Comparison of ENCODE assay signal across 16 cellular contexts in the genomic region with DNA sequence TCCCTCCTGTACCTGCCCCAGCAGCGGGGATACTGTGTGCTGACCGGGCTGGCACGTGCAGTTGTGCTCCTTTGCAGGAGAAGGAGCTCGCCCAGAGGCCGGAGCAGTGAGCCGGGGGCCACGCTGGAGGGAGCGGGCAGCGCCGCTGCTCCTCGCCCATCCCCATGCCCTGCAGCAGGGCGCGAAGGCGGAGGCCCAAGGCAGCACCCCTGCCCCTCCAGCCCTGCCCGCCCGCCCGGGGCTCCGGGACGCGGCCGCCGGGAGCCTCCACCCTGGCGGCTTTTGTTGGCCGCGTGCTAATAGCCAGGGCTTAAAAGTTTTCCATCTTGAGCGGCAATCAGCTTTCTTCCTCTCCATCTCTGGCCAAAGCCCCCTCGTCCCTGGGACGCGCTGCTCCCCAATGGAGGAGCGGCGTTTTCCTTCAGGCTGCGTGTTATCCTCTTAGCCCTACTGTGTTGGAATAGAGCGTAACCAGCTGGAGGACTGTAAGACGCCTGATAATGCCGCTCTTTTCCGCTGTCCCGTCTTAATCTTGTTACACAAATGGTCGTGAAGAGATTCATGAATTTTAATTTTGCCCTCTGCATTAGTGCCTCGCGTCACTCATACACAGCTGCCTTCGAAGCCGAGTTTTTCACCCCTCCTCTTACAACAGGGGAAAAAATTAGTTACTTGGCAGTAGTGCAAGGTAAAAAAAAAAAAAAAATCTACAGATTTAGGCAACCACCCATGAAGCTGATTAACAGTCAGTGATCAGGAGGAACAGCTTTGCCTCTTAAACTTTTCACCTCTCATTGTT.
DNase-seq lines count a peak whose midpoint lies in the region; ATAC-seq and TF ChIP-seq lines count a peak whose summit lies in the region.
"Had no signal": no experiment of that assay in that cellular context is flagged by ENCODE, and none has a peak within 500 bp of the region (broad histone marks: within the 10 kb centered on the region; RNA-seq: fewer than 3 reads in every experiment).

No MANE protein-coding gene starts in this region.

- H3K14ac ChIP-seq in IMR-90 (replicated peaks; ENCODE audit: low read depth, low read length): no peak overlapping the region

- TF ChIP-seq POLR2A in IMR-90 (IDR thresholded peaks at IDR 0.05; ENCODE audit: low read depth, low read length): no peak

- H2BK5ac ChIP-seq in IMR-90 (ENCODE audit: low read depth, low read length, poor library complexity, severe bottlenecking): no peak overlapping the region

- H3K4ac ChIP-seq in IMR-90 (ENCODE audit: low read depth, low read length): no peak overlapping the region

- peak overlapping the region; percentile 19; the same call in 1 of the 2 replicates for H3K4me2 ChIP-seq in IMR-90 (ENCODE audit: low read depth, low read length)
- no peak overlapping the region for H3K4me2 ChIP-seq in GM23248 (ENCODE audit: unreplicated experiment)

- DNase-seq in IMR-90: no peak
- DNase-seq in WERI-Rb-1: peak; percentile 90
- peak; percentile 80 for DNase-seq in retinal pigment epithelial cell (ENCODE audit: low read depth)
- no peak for DNase-seq in stimulated activated CD4-positive, alpha-beta T cell treated with anti-CD3 and anti-CD28 coated beads, Interleukin-1b, Interleukin-23, amount 100 ng/mL, for 48 hours
- DNase-seq in GM23248: no peak
- no peak for DNase-seq in NCI-H1694 treated with DMSO at 0.1 percent for 48 hours (lab: John Stamatoyannopoulos, UW)
- DNase-seq: activated CD4-positive, alpha-beta T cell treated with anti-CD3 and anti-CD28 coated beads, Interleukin-2, amount 10 ng/mL, durations not matched to agents 24 days and 14 days; activated T-cell treated with anti-CD3 and anti-CD28 coated beads, Interleukin-2, amount 50 U/mL, for 24 hours; adrenal gland; CD4-positive, alpha-beta memory T cell; kidney glomerular epithelial cell had no signal

- H3K4me1 ChIP-seq in IMR-90 (ENCODE audit: control insufficient read depth, insufficient read depth, low read length) (no peaks in the 10 kb centered on the region), iPS-18a (ENCODE audit: control insufficient read depth, low read depth, low read length) (peaks cover 34% of the 10 kb centered on the region), GM23248 (ENCODE audit: insufficient read depth) (no peaks in the 10 kb centered on the region)
- H3K4me1 ChIP-seq: adrenal gland had no signal

- no peak overlapping the region for H4K91ac ChIP-seq in IMR-90 (ENCODE audit: insufficient read depth, low read depth, low read length)

- POLR2A ChIA-PET in IMR-90 (lab: Charles Lee; ENCODE audit: unreplicated experiment): no interaction called here

- no peak for ATAC-seq in IMR-90 (ENCODE audit: low read depth)
- ATAC-seq in HG03432 (IDR thresholded peaks at IDR 0.05; ENCODE audit: unreplicated experiment): no peak
- ATAC-seq: HCT116; naive thymus-derived CD8-positive, alpha-beta T cell had no signal

- H2AK9ac ChIP-seq in IMR-90 (replicated peaks; ENCODE audit: low read depth, low read length, poor library complexity): no peak overlapping the region

- H3K4me3 ChIP-seq in IMR-90 (ENCODE audit: insufficient read depth, low read depth, low read length): no peak overlapping the region
- peak overlapping the region; percentile 34 for H3K4me3 ChIP-seq in WERI-Rb-1 (ENCODE audit: low read depth, low read length)
- H3K4me3 ChIP-seq in iPS-18a (ENCODE audit: low read length): peak overlapping the region; percentile 45
- peak overlapping the region; percentile 41 for H3K4me3 ChIP-seq in retinal pigment epithelial cell (ENCODE audit: low read length)
- H3K4me3 ChIP-seq in GM23248: no peak overlapping the region
- H3K4me3 ChIP-seq: adrenal gland, coronary artery had no signal

- 18% methylated on average over 5 of the region's 42 CpGs; no CpG with 5 or more reads in 1 of the 2 experiments for WGBS in IMR-90 (ENCODE audit: extremely low coverage in 2 of 2, insufficient read length in 1 of 2), 2 experiments
- WGBS in GM23248 (ENCODE audit: low coverage in 1 of 2, low lambda C conversion rate in 2 of 2, missing lambda C conversion rate in 2 of 2), 2 experiments: 63 to 81% methylated on average over 25 to 41 of the region's 42 CpGs

- TF ChIP-seq RAD21 in IMR-90 (IDR thresholded peaks at IDR 0.05; ENCODE audit: low read length): no peak

- H3K79me2 ChIP-seq in GM23248 (ENCODE audit: insufficient read depth): no peaks in the 10 kb centered on the region

- dilution Hi-C loops in IMR-90 (cut with HindIII; ENCODE audit: low sequenced_read_pairs, unreplicated experiment): no loop called here

- BruUV-seq in IMR-90 (replicated peaks; lab: Mats Ljungman, UMichigan): no TSS peak

- no peak overlapping the region for H4K5ac ChIP-seq in IMR-90 (ENCODE audit: low read depth, low read length)

- no peak overlapping the region for H3K23ac ChIP-seq in IMR-90 (ENCODE audit: low read depth, low read length)

- H3K18ac ChIP-seq in IMR-90 (ENCODE audit: low read depth, low read length): no peak overlapping the region

- H3K9me2 ChIP-seq in GM23248 (ENCODE audit: insufficient read depth): no peaks in the 10 kb centered on the region

- TF ChIP-seq CTCF in IMR-90 (conservative IDR thresholded peaks at IDR 0.05; ENCODE audit: low read depth, low read length): no peak
- TF ChIP-seq CTCF in WERI-Rb-1 (IDR thresholded peaks at IDR 0.05; ENCODE audit: low read depth, low read length): no peak
- TF ChIP-seq CTCF in retinal pigment epithelial cell (conservative IDR thresholded peaks at IDR 0.05; ENCODE audit: low read depth, low read length): no peak

- no peak overlapping the region for H2BK15ac ChIP-seq in IMR-90 (ENCODE audit: low read depth, low read length)

- no peak overlapping the region for H3K27ac ChIP-seq in IMR-90 (ENCODE audit: insufficient read depth, low read length)
- peak overlapping the region; percentile 92 for H3K27ac ChIP-seq in WERI-Rb-1
- no peak overlapping the region for H3K27ac ChIP-seq in iPS-18a (ENCODE audit: low read length)
- H3K27ac ChIP-seq in GM23248: no peak overlapping the region
- H3K27ac ChIP-seq: adrenal gland, coronary artery had no signal

- H4K20me1 ChIP-seq in IMR-90 (ENCODE audit: insufficient read depth, low read length): no peaks in the 10 kb centered on the region
- H4K20me1 ChIP-seq in GM23248 (ENCODE audit: insufficient read depth): no peaks in the 10 kb centered on the region

- CTCF ChIA-PET in IMR-90 (lab: Yijun Ruan, JAX): interaction anchor here (0.5 to 0.9 kb wide), 4 partner anchors 8 to 53 kb away, joined by 3 read pairs; no protein-coding TSS in a partner anchor

- in situ Hi-C loops in IMR-90 (cut with MboI; ENCODE audit: low sequenced_read_pairs) (no loop called here), GM23248 (cut with MboI) (no loop called here)

- no peaks in the 10 kb centered on the region for H3K79me1 ChIP-seq in IMR-90 (ENCODE audit: low read depth in 1 of 2, low read length in 2 of 2)

- H3K36me3 ChIP-seq in IMR-90 (ENCODE audit: control insufficient read depth, insufficient read depth, low read length): no peaks in the 10 kb centered on the region
- no peaks in the 10 kb centered on the region for H3K36me3 ChIP-seq in WERI-Rb-1
- no peaks in the 10 kb centered on the region for H3K36me3 ChIP-seq in iPS-18a (ENCODE audit: control insufficient read depth, low read depth, low read length)
- H3K36me3 ChIP-seq in GM23248 (ENCODE audit: low read depth): no peaks in the 10 kb centered on the region
- H3K36me3 ChIP-seq: adrenal gland had no signal

- H2AFZ ChIP-seq in IMR-90 (replicated peaks; ENCODE audit: low read length, poor library complexity): peak overlapping the region; percentile 70
- H2AFZ ChIP-seq in GM23248: no peak overlapping the region

- no peak overlapping the region for H2BK120ac ChIP-seq in IMR-90 (ENCODE audit: low read depth, low read length)

- intact Hi-C loops in IMR-90 (cut with micrococcal nuclease): no loop called here

- no peak overlapping the region for H2AK5ac ChIP-seq in IMR-90 (ENCODE audit: low read depth, low read length)

- no peak overlapping the region for H4K8ac ChIP-seq in IMR-90 (ENCODE audit: low read depth in 2 of 2, low read length in 2 of 2)

- no peaks in the 10 kb centered on the region for H3F3A ChIP-seq in GM23248 (ENCODE audit: insufficient read depth)

- no peaks in the 10 kb centered on the region for H3K9me1 ChIP-seq in IMR-90 (ENCODE audit: insufficient read depth, low read length)

- no peak overlapping the region for H3K9ac ChIP-seq in IMR-90 (ENCODE audit: low read depth, low read length)
- H3K9ac ChIP-seq in iPS-18a (ENCODE audit: low read length): no peak overlapping the region
- no peak overlapping the region for H3K9ac ChIP-seq in GM23248

- H3K9me3 ChIP-seq in IMR-90 (ENCODE audit: control insufficient read depth, insufficient read depth, low read length) (0 out of 2 replicates have a peak, but pooled peaks cover 2% of the 10 kb centered on the region), WERI-Rb-1 (ENCODE audit: severe bottlenecking) (no peaks in the 10 kb centered on the region), iPS-18a (ENCODE audit: control insufficient read depth, low read depth, low read length) (no peaks in the 10 kb centered on the region), GM23248 (ENCODE audit: low read depth) (no peaks in the 10 kb centered on the region)
- H3K9me3 ChIP-seq: adrenal gland had no signal

- no peak overlapping the region for H3K56ac ChIP-seq in IMR-90 (ENCODE audit: extremely low read depth, insufficient read depth, low read length)

- peaks cover 30% of the 10 kb centered on the region for H3K27me3 ChIP-seq in IMR-90 (ENCODE audit: control insufficient read depth, insufficient read depth, low read length)
- no peaks in the 10 kb centered on the region for H3K27me3 ChIP-seq in WERI-Rb-1 (ENCODE audit: insufficient read depth, low read depth, severe bottlenecking)
- peaks cover 74% of the 10 kb centered on the region for H3K27me3 ChIP-seq in iPS-18a (ENCODE audit: control insufficient read depth, insufficient read depth, low read length)
- no peaks in the 10 kb centered on the region for H3K27me3 ChIP-seq in GM23248 (replicated peaks; ENCODE audit: insufficient read depth)

- H2BK20ac ChIP-seq in IMR-90 (ENCODE audit: low read depth, low read length): no peak overlapping the region

TF ChIP-seq in IMR-90, 13 proteins besides CTCF, POLR2A, EP300 and RAD21 (continues in another document):
- TF ChIP-seq RFX5 (IDR thresholded peaks at IDR 0.05; ENCODE audit: low read depth, low read length) (no peak), BHLHE40 (IDR thresholded peaks at IDR 0.05; ENCODE audit: low read depth, low read length) (no peak), CHD1 (IDR thresholded peaks at IDR 0.05; ENCODE audit: low read depth, low read length) (no peak), MAFK (IDR thresholded peaks at IDR 0.05; ENCODE audit: low read depth, low read length) (no peak), NFE2L2 (IDR thresholded peaks at IDR 0.05; ENCODE audit: low read depth, low read length) (no peak)
- TF ChIP-seq, protein P1, sequence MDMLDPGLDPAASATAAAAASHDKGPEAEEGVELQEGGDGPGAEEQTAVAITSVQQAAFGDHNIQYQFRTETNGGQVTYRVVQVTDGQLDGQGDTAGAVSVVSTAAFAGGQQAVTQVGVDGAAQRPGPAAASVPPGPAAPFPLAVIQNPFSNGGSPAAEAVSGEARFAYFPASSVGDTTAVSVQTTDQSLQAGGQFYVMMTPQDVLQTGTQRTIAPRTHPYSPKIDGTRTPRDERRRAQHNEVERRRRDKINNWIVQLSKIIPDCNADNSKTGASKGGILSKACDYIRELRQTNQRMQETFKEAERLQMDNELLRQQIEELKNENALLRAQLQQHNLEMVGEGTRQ (IDR thresholded peaks at IDR 0.05; ENCODE audit: low read depth, low read length): no peak

Comparison
In these comparisons a context has a peak if more than half of its experiments do, and no peak if none do; other contexts are left out.
1. DNase-seq: peak in WERI-Rb-1 (single experiment) and retinal pigment epithelial cell (single experiment); none in IMR-90 (single experiment), stimulated activated CD4-positive, alpha-beta T cell treated with anti-CD3 and anti-CD28 coated beads, Interleukin-1b, Interleukin-23, amount 100 ng/mL, for 48 hours (single experiment), GM23248 (single experiment) and NCI-H1694 treated with DMSO at 0.1 percent for 48 hours (single experiment).
2. H3K4me3 ChIP-seq: peak in WERI-Rb-1 (single experiment), iPS-18a (single experiment) and retinal pigment epithelial cell (single experiment); none in IMR-90 (single experiment) and GM23248 (single experiment).